8 cellular contexts compared by ENCODE assay signal in genomic region chr4:185142563-185142910, GRCh38. TPM values are rescaled to one million over a fixed set of nuclear protein-coding genes. Genes with fewer than 3 reads are reported as not detected.
DNase-seq lines count a peak whose midpoint lies in the region; ATAC-seq, FAIRE-seq and TF ChIP-seq lines count a peak whose summit lies in the region.

No MANE protein-coding gene starts in this region.

- peak overlapping the region; percentile 93 for H2AFZ ChIP-seq in endothelial cell of umbilical vein (ENCODE audit: low read depth, low read length)
- peak overlapping the region; percentile 92 for H2AFZ ChIP-seq in osteoblast (ENCODE audit: low read length)

- H3K27me3 ChIP-seq in NT2/D1 (ENCODE audit: insufficient read depth, insufficient read length) (no peaks in the 10 kb centered on the region), endothelial cell of umbilical vein (ENCODE audit: control insufficient read depth in 2 of 2, insufficient read depth in 2 of 2, low read length in 2 of 2) (no peaks in the 10 kb centered on the region), osteoblast (ENCODE audit: insufficient read depth, low read length) (no peaks in the 10 kb centered on the region)

- H3K27ac ChIP-seq in 22Rv1 (peak overlapping the region; percentile 67), endothelial cell of umbilical vein (ENCODE audit: insufficient read depth, low read depth, low read length) (no peak overlapping the region), osteoblast (ENCODE audit: low read depth, low read length) (no peak overlapping the region)

- H3K79me2 ChIP-seq in endothelial cell of umbilical vein (ENCODE audit: control insufficient read depth, insufficient read depth, low read length) (no peaks in the 10 kb centered on the region), osteoblast (ENCODE audit: insufficient read depth, low read length) (peaks cover 18% of the 10 kb centered on the region)

- H3K36me3 ChIP-seq in NT2/D1 (ENCODE audit: insufficient read depth, insufficient read length, low read length) (peaks cover 29% of the 10 kb centered on the region), endothelial cell of umbilical vein (ENCODE audit: control insufficient read depth in 2 of 2, extremely low read depth in 1 of 2, insufficient read depth in 2 of 2, low read length in 2 of 2) (no peaks in the 10 kb centered on the region), osteoblast (ENCODE audit: insufficient read depth, low read length) (peaks cover 9% of the 10 kb centered on the region)

- no peaks in the 10 kb centered on the region for H4K20me1 ChIP-seq in endothelial cell of umbilical vein (replicated peaks; ENCODE audit: control insufficient read depth, extremely low read depth, insufficient read depth, low read length)
- H4K20me1 ChIP-seq in osteoblast (ENCODE audit: insufficient read depth, low read length): peaks cover 11% of the 10 kb centered on the region

- H3K9ac ChIP-seq in NT2/D1 (ENCODE audit: insufficient read length, low read depth): peak overlapping the region; percentile 77
- H3K9ac ChIP-seq in endothelial cell of umbilical vein (replicated peaks; ENCODE audit: extremely low read depth, insufficient read depth, low read length): peak overlapping the region; percentile 28

- BruUV-seq in endothelial cell of umbilical vein (replicated peaks; lab: Mats Ljungman, UMichigan): no TSS peak

- POLR2A ChIA-PET in endothelial cell of umbilical vein (lab: Charles Lee): interaction anchor here (1.0 to 1.1 kb wide), 2 partner anchors 8 to 42 kb away, joined by 3 read pairs; no protein-coding TSS in a partner anchor

- no peak for TF ChIP-seq CTCF in 22Rv1 (IDR thresholded peaks at IDR 0.05)
- TF ChIP-seq CTCF in endothelial cell of umbilical vein (IDR thresholded peaks at IDR 0.05; ENCODE audit: extremely low read depth in 1 of 2, insufficient read depth in 1 of 2, low read depth in 1 of 2, low read length in 2 of 2): no peak
- TF ChIP-seq CTCF in osteoblast (IDR thresholded peaks at IDR 0.05; ENCODE audit: extremely low read depth, low read depth, low read length): no peak

- no peak for TF ChIP-seq POLR2A in endothelial cell of umbilical vein (IDR thresholded peaks at IDR 0.05; ENCODE audit: low read depth, low read length)

- ATAC-seq in GM18511 (IDR thresholded peaks at IDR 0.05; ENCODE audit: unreplicated experiment): peak; percentile 26

- peaks cover 3% of the 10 kb centered on the region for H3K4me1 ChIP-seq in NT2/D1 (ENCODE audit: insufficient read depth, insufficient read length)
- H3K4me1 ChIP-seq in endothelial cell of umbilical vein (ENCODE audit: control insufficient read depth, extremely low read depth, insufficient read depth, low read length): peaks cover 13% of the 10 kb centered on the region
- peaks cover 27% of the 10 kb centered on the region for H3K4me1 ChIP-seq in osteoblast (ENCODE audit: insufficient read depth, low read length)

- dilution Hi-C loops in endothelial cell of umbilical vein (cut with MboI; ENCODE audit: extremely low pct_ligation_motif_present, low sequenced_read_pairs): no loop called here

- DNase-seq in NT2/D1 (ENCODE audit: low read depth, low spot score) (no peak), endothelial cell of umbilical vein (ENCODE audit: low read depth, low spot score) (no peak), osteoblast (ENCODE audit: insufficient read length, low spot score, missing footprints) (no peak), SKM-1 (lab: John Stamatoyannopoulos, UW; ENCODE audit: unreplicated experiment) (no peak)
- no peak for DNase-seq in stimulated activated CD4-positive, alpha-beta T cell treated with anti-CD3 and anti-CD28 coated beads, Interleukin-4, amount 100 ng/mL, for 1 hour
- no peak for DNase-seq in activated CD4-positive, alpha-beta T cell treated with anti-CD3 and anti-CD28 coated beads for 48 hours

- peak overlapping the region; percentile 80 for H3K4me3 ChIP-seq in NT2/D1 (ENCODE audit: insufficient read length, low read depth)
- peak overlapping the region; percentile 52 to 75 (median 69) for H3K4me3 ChIP-seq in endothelial cell of umbilical vein (replicated peaks in 1 of 3; ENCODE audit: insufficient read depth in 1 of 3, low read depth in 1 of 3, low read length in 3 of 3)
- H3K4me3 ChIP-seq in osteoblast (ENCODE audit: insufficient read depth, low read length): peak overlapping the region; percentile 80

- CTCF ChIA-PET in endothelial cell of umbilical vein (lab: Charles Lee): interaction anchor here (1.0 to 2.7 kb wide), 8 partner anchors 8 to 895 kb away, joined by 3 to 16 read pairs (median 3); no protein-coding TSS in a partner anchor

- no peak for FAIRE-seq in endothelial cell of umbilical vein (lab: Jason Lieb, UNC)

- H3K4me2 ChIP-seq in endothelial cell of umbilical vein (ENCODE audit: insufficient read depth, low read length) (peak overlapping the region; percentile 84), osteoblast (ENCODE audit: insufficient read depth, low read length) (peak overlapping the region; percentile 86)

- intact Hi-C loops in endothelial cell of umbilical vein (cut with micrococcal nuclease): loop anchor here (2.0 to 10.0 kb wide), 5 partner anchors 60 to 895 kb away; partner anchors contain the start of genes CASP3, CFAP97 and PRIMPOL

- H3K9me1 ChIP-seq in endothelial cell of umbilical vein (replicated peaks; ENCODE audit: control insufficient read depth, extremely low read depth, insufficient read depth, low read length): no peaks in the 10 kb centered on the region

- H3K9me3 ChIP-seq in NT2/D1 (ENCODE audit: insufficient read depth, low read length) (no peaks in the 10 kb centered on the region), endothelial cell of umbilical vein (replicated peaks; ENCODE audit: control insufficient read depth, insufficient read depth, low read length) (no peaks in the 10 kb centered on the region), osteoblast (ENCODE audit: low read depth, low read length) (no peaks in the 10 kb centered on the region)

TF ChIP-seq in endothelial cell of umbilical vein, 7 proteins besides CTCF, POLR2A, EP300 and RAD21:
- TF ChIP-seq POLR2AphosphoS5 (IDR thresholded peaks at IDR 0.05; ENCODE audit: insufficient read depth, low read depth, low read length): no peak
- TF ChIP-seq, protein P1, sequence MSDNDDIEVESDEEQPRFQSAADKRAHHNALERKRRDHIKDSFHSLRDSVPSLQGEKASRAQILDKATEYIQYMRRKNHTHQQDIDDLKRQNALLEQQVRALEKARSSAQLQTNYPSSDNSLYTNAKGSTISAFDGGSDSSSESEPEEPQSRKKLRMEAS (IDR thresholded peaks at IDR 0.05; ENCODE audit: insufficient read depth, insufficient read length): no peak
- no peak for TF ChIP-seq MYC (IDR thresholded peaks at IDR 0.05; ENCODE audit: low read depth, low read length)
- TF ChIP-seq JUN (IDR thresholded peaks at IDR 0.05; ENCODE audit: borderline replicate concordance, insufficient read depth, insufficient read length, low read depth): no peak
- TF ChIP-seq GATA2 (IDR thresholded peaks at IDR 0.05; ENCODE audit: insufficient read depth, insufficient read length, low read depth, low read length): no peak
- TF ChIP-seq FOS (IDR thresholded peaks at IDR 0.05; ENCODE audit: borderline replicate concordance, insufficient read depth, low read length): no peak
- TF ChIP-seq EZH2 (IDR thresholded peaks at IDR 0.05; ENCODE audit: borderline replicate concordance, low read depth, low read length, severe bottlenecking): no peak
TF ChIP-seq in endothelial cell of umbilical vein: peak in this region for 0.

RNA-seq across cellular contexts. Expression of gene SLC25A4, which starts 0.5 kb away (rescaled TPM):
- 13.7 and 13.9 TPM in 2 replicates for total RNA-seq in endothelial cell of umbilical vein
- polyA plus RNA-seq in endothelial cell of umbilical vein: 12.9 and 13.5 TPM in 2 replicates
- 12.1 and 12.2 TPM in 2 replicates for polyA plus RNA-seq in endothelial cell of umbilical vein (2011; cell fraction: cytosol; rRNA removed)
- polyA plus RNA-seq in endothelial cell of umbilical vein (2011; cell fraction: nucleus; rRNA removed): 14.0 and 17.3 TPM in 2 replicates
- polyA plus RNA-seq in endothelial cell of umbilical vein (2012): 10.3 and 13.9 TPM in 2 replicates
- 9.8 and 11.3 TPM in 2 replicates for polyA minus RNA-seq in endothelial cell of umbilical vein
- polyA minus RNA-seq in endothelial cell of umbilical vein (2011; cell fraction: cytosol; rRNA and poly(A)+ RNA removed): 14.6 TPM
- 3.6 and 4.1 TPM in 2 replicates for polyA minus RNA-seq in endothelial cell of umbilical vein (2011; cell fraction: nucleus; rRNA and poly(A)+ RNA removed)
- total RNA-seq in osteoblast: 8.3 and 14.1 TPM in 2 replicates
